In the genomic region with DNA sequence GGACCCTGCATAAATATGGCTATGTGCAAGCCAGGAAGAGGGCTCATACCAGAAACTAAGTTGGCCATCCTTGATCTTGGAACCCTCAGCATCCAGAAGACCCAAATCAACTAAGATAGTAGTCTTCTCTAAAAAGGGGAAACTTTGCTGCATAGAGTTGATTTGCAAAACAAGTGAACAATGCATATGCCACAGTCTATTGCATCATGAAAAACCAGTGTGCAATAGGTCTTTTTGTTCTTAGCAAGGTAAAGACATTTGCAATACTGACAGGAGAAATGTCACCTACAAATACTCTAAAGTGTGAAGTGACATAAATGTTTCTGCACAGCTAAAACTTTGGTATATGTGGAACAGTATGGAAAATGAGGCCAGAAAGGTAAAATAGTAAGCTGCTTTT, we compare ENCODE assay signal across 17 cellular contexts. TPM values are rescaled to one million over a fixed set of nuclear protein-coding genes. Genes with fewer than 3 reads are reported as not detected.
A peak's percentile ranks its signal among the peaks of the same experiment; 100 is the strongest.
DNase-seq lines count a peak whose midpoint lies in the region; ATAC-seq and TF ChIP-seq lines count a peak whose summit lies in the region.
"Had no signal": no experiment of that assay in that cellular context is flagged by ENCODE, and none has a peak within 500 bp of the region (broad histone marks: within the 10 kb centered on the region; RNA-seq: fewer than 3 reads in every experiment).

No MANE protein-coding gene starts in this region.

- DNase-seq in activated naive CD4-positive, alpha-beta T cell treated with anti-CD3 and anti-CD28 coated beads, Interleukin-2, amount 10 ng/mL, durations not matched to agents 7 days and 5 days: no peak
- no peak for DNase-seq in activated naive CD4-positive, alpha-beta T cell treated with anti-CD3 and anti-CD28 coated beads, Interleukin-2, amount 50 U/mL, for 16 hours
- DNase-seq in activated naive CD8-positive, alpha-beta T cell treated with anti-CD3 and anti-CD28 coated beads, Interleukin-2, amount 50 U/mL, for 24 hours: no peak
- no peak for DNase-seq in stimulated activated naive CD4-positive, alpha-beta T cell (lab: John Stamatoyannopoulos, UW)
- DNase-seq in osteoblast (ENCODE audit: insufficient read length, low spot score, missing footprints) (no peak), hepatic stellate cell (ENCODE audit: low spot score) (no peak)
- DNase-seq: activated CD4-positive, alpha-beta T cell treated with anti-CD3 and anti-CD28 coated beads, Interleukin-2, amount 50 U/mL, for 4 hours; central memory CD4-positive, alpha-beta T cell; H9; islet precursor cell; NCI-H1417 treated with DMSO at 0.1 percent for 48 hours; ovary had no signal

- CTCF ChIA-PET in activated naive CD4-positive, alpha-beta T cell treated with anti-CD3 and anti-CD28 coated beads, Interleukin-2, amount 10 ng/mL, durations not matched to agents 7 days and 5 days (lab: Charles Lee): interaction anchor here (0.8 to 1.2 kb wide), 4 partner anchors 9 to 68 kb away, joined by 3 to 5 read pairs (median 4); no protein-coding TSS in a partner anchor

- peaks cover 29% of the 10 kb centered on the region for H3K36me3 Mint-ChIP-seq in activated naive CD4-positive, alpha-beta T cell treated with anti-CD3 and anti-CD28 coated beads, Interleukin-2, amount 10 ng/mL, durations not matched to agents 7 days and 5 days
- peaks cover 41% of the 10 kb centered on the region for H3K36me3 Mint-ChIP-seq in activated naive CD8-positive, alpha-beta T cell treated with anti-CD3 and anti-CD28 coated beads, Interleukin-2, amount 50 U/mL, for 24 hours (ENCODE audit: low read depth)
- peaks cover 22% of the 10 kb centered on the region for H3K36me3 Mint-ChIP-seq in stimulated activated memory B cell treated with anti-CD40 and anti-IgM and Interleukin-4, amounts not matched to agents 10 μg/mL and 1 μg/mL and 100 μg/mL, for 72 hours

- H3K9me2 ChIP-seq in OCI-LY1 (ENCODE audit: low read depth, low read length): no peaks in the 10 kb centered on the region

- H3K27ac Mint-ChIP-seq in activated naive CD4-positive, alpha-beta T cell treated with anti-CD3 and anti-CD28 coated beads, Interleukin-2, amount 10 ng/mL, durations not matched to agents 7 days and 5 days: peak overlapping the region; percentile 25
- H3K27ac Mint-ChIP-seq in activated naive CD8-positive, alpha-beta T cell treated with anti-CD3 and anti-CD28 coated beads, Interleukin-2, amount 50 U/mL, for 24 hours: peak overlapping the region; percentile 61
- peak overlapping the region; percentile 78 for H3K27ac Mint-ChIP-seq in stimulated activated memory B cell treated with anti-CD40 and anti-IgM and Interleukin-4, amounts not matched to agents 10 μg/mL and 1 μg/mL and 100 μg/mL, for 72 hours

- TF ChIP-seq CTCF in OCI-LY1 (IDR thresholded peaks at IDR 0.05; ENCODE audit: low read length) (no peak), osteoblast (IDR thresholded peaks at IDR 0.05; ENCODE audit: extremely low read depth, low read depth, low read length) (no peak)

- H3K4me1 ChIP-seq in OCI-LY1 (ENCODE audit: insufficient read depth, low read length, severe bottlenecking) (peaks cover 43% of the 10 kb centered on the region), osteoblast (ENCODE audit: insufficient read depth, low read length) (peaks cover 33% of the 10 kb centered on the region)

- no peak for ATAC-seq in activated naive CD8-positive, alpha-beta T cell treated with anti-CD3 and anti-CD28 coated beads, Interleukin-2, amount 50 U/mL, for 24 hours
- ATAC-seq in stimulated activated memory B cell treated with anti-CD40 and anti-IgM and Interleukin-4, amounts not matched to agents 10 μg/mL and 1 μg/mL and 100 μg/mL, for 72 hours: no peak

- H3K4me2 ChIP-seq in OCI-LY1 (ENCODE audit: low read length): no peak overlapping the region
- no peak overlapping the region for H3K4me2 ChIP-seq in osteoblast (ENCODE audit: insufficient read depth, low read length)

- peaks cover 39% of the 10 kb centered on the region for H3K4me1 Mint-ChIP-seq in activated naive CD4-positive, alpha-beta T cell treated with anti-CD3 and anti-CD28 coated beads, Interleukin-2, amount 10 ng/mL, durations not matched to agents 7 days and 5 days
- H3K4me1 Mint-ChIP-seq in activated naive CD8-positive, alpha-beta T cell treated with anti-CD3 and anti-CD28 coated beads, Interleukin-2, amount 50 U/mL, for 24 hours: peaks cover 47% of the 10 kb centered on the region
- peaks cover 52% of the 10 kb centered on the region for H3K4me1 Mint-ChIP-seq in stimulated activated memory B cell treated with anti-CD40 and anti-IgM and Interleukin-4, amounts not matched to agents 10 μg/mL and 1 μg/mL and 100 μg/mL, for 72 hours

- H2AFZ ChIP-seq in OCI-LY1 (ENCODE audit: low read length): no peak overlapping the region
- H2AFZ ChIP-seq in osteoblast (ENCODE audit: low read length): no peak overlapping the region

- H3K36me3 ChIP-seq in OCI-LY1 (ENCODE audit: insufficient read depth, low read length) (peaks cover 4% of the 10 kb centered on the region; the same call in 1 of the 2 replicates), osteoblast (ENCODE audit: insufficient read depth, low read length) (no peaks in the 10 kb centered on the region)
- H3K36me3 ChIP-seq: ovary had no signal

- H3K4me3 ChIP-seq in OCI-LY1 (ENCODE audit: low read depth, low read length, poor library complexity, severe bottlenecking) (no peak overlapping the region), osteoblast (ENCODE audit: insufficient read depth, low read length) (no peak overlapping the region)
- H3K4me3 ChIP-seq: ovary had no signal

- no peak overlapping the region for H3K9ac ChIP-seq in OCI-LY1 (ENCODE audit: low read length)

- no peaks in the 10 kb centered on the region for H3K9me3 ChIP-seq in OCI-LY1 (ENCODE audit: low read length)
- no peaks in the 10 kb centered on the region for H3K9me3 ChIP-seq in osteoblast (ENCODE audit: low read depth, low read length)
- H3K9me3 ChIP-seq: ovary had no signal

- H4K20me1 ChIP-seq in OCI-LY1 (ENCODE audit: insufficient read depth, low read length): no peaks in the 10 kb centered on the region
- no peaks in the 10 kb centered on the region for H4K20me1 ChIP-seq in osteoblast (ENCODE audit: insufficient read depth, low read length)

- no peaks in the 10 kb centered on the region for H3K27me3 Mint-ChIP-seq in activated naive CD4-positive, alpha-beta T cell treated with anti-CD3 and anti-CD28 coated beads, Interleukin-2, amount 10 ng/mL, durations not matched to agents 7 days and 5 days
- H3K27me3 Mint-ChIP-seq in activated naive CD8-positive, alpha-beta T cell treated with anti-CD3 and anti-CD28 coated beads, Interleukin-2, amount 50 U/mL, for 24 hours: no peaks in the 10 kb centered on the region
- H3K27me3 Mint-ChIP-seq in stimulated activated memory B cell treated with anti-CD40 and anti-IgM and Interleukin-4, amounts not matched to agents 10 μg/mL and 1 μg/mL and 100 μg/mL, for 72 hours: no peaks in the 10 kb centered on the region
- H3K27me3 Mint-ChIP-seq: IgD-negative memory B cell had no signal

- H3K4me3 Mint-ChIP-seq in activated naive CD4-positive, alpha-beta T cell treated with anti-CD3 and anti-CD28 coated beads, Interleukin-2, amount 10 ng/mL, durations not matched to agents 7 days and 5 days: no peak overlapping the region
- H3K4me3 Mint-ChIP-seq in activated naive CD8-positive, alpha-beta T cell treated with anti-CD3 and anti-CD28 coated beads, Interleukin-2, amount 50 U/mL, for 24 hours: no peak overlapping the region
- no peak overlapping the region for H3K4me3 Mint-ChIP-seq in stimulated activated memory B cell treated with anti-CD40 and anti-IgM and Interleukin-4, amounts not matched to agents 10 μg/mL and 1 μg/mL and 100 μg/mL, for 72 hours
- H3K4me3 Mint-ChIP-seq: H9, mesothelial cell of epicardium had no signal

- H3K27me3 ChIP-seq in OCI-LY1 (ENCODE audit: insufficient read depth, low read length): no peaks in the 10 kb centered on the region
- no peaks in the 10 kb centered on the region for H3K27me3 ChIP-seq in osteoblast (ENCODE audit: insufficient read depth, low read length)
- H3K27me3 ChIP-seq: ovary had no signal

- peaks cover 30% of the 10 kb centered on the region for H3K79me2 ChIP-seq in OCI-LY1 (ENCODE audit: insufficient read depth, low read length)
- H3K79me2 ChIP-seq in osteoblast (ENCODE audit: insufficient read depth, low read length): peaks cover 28% of the 10 kb centered on the region

- no peaks in the 10 kb centered on the region for H3K9me3 Mint-ChIP-seq in activated naive CD4-positive, alpha-beta T cell treated with anti-CD3 and anti-CD28 coated beads, Interleukin-2, amount 10 ng/mL, durations not matched to agents 7 days and 5 days
- peaks cover 4% of the 10 kb centered on the region for H3K9me3 Mint-ChIP-seq in activated naive CD8-positive, alpha-beta T cell treated with anti-CD3 and anti-CD28 coated beads, Interleukin-2, amount 50 U/mL, for 24 hours
- H3K9me3 Mint-ChIP-seq in stimulated activated memory B cell treated with anti-CD40 and anti-IgM and Interleukin-4, amounts not matched to agents 10 μg/mL and 1 μg/mL and 100 μg/mL, for 72 hours: no peaks in the 10 kb centered on the region
- H3K9me3 Mint-ChIP-seq: H9, IgD-negative memory B cell, mesothelial cell of epicardium had no signal

- H3F3A ChIP-seq in OCI-LY1 (ENCODE audit: insufficient read depth, low read length): peaks cover 8% of the 10 kb centered on the region; the same call in 1 of the 2 replicates

- H3K27ac ChIP-seq in OCI-LY1 (ENCODE audit: low read depth, low read length, poor library complexity, severe bottlenecking) (peak overlapping the region; percentile 86), osteoblast (ENCODE audit: low read depth, low read length) (no peak overlapping the region)
- H3K27ac ChIP-seq: epithelial cell of prostate had no signal

RNA-seq across cellular contexts. Expression of a gene that starts 2.0 kb away (rescaled TPM):
- total RNA-seq in osteoblast: 129 and 171 TPM in 2 replicates

Comparison
In these comparisons a context has a peak if more than half of its experiments do, and no peak if none do; other contexts are left out.
1. H3K27ac Mint-ChIP-seq: peak in every context shown above with its lines; median percentile 78 in stimulated activated memory B cell treated with anti-CD40 and anti-IgM and Interleukin-4, amounts not matched to agents 10 μg/mL and 1 μg/mL and 100 μg/mL, for 72 hours; 61 in activated naive CD8-positive, alpha-beta T cell treated with anti-CD3 and anti-CD28 coated beads, Interleukin-2, amount 50 U/mL, for 24 hours; 25 in activated naive CD4-positive, alpha-beta T cell treated with anti-CD3 and anti-CD28 coated beads, Interleukin-2, amount 10 ng/mL, durations not matched to agents 7 days and 5 days.